ENCODE assay signal across 3 cellular contexts in genomic region chr1:17216078-17216477, GRCh38.
TF ChIP-seq lines count a peak whose summit lies in the region.

No MANE protein-coding gene starts in this region.

TF ChIP-seq in liver, 16 proteins besides CTCF, POLR2A, EP300 and RAD21:
- TF ChIP-seq YY1 (IDR thresholded peaks at IDR 0.05), result no peak
- TF ChIP-seq NR2F2 (IDR thresholded peaks at IDR 0.05), result peak; percentile 13

TF ChIP-seq in HepG2, 621 proteins besides CTCF, POLR2A, EP300 and RAD21:
- TF ChIP-seq ZNF350 (CRISPR knock-in tag; IDR thresholded peaks at IDR 0.05; ENCODE audit: borderline replicate concordance, low read depth) (no peak), ZNF7 (CRISPR knock-in tag; IDR thresholded peaks at IDR 0.05) (no peak), ARHGAP35 (CRISPR knock-in tag; IDR thresholded peaks at IDR 0.05; ENCODE audit: borderline replicate concordance) (no peak), ZNF800 (CRISPR knock-in tag; IDR thresholded peaks at IDR 0.05) (no peak), ZNF414 (CRISPR knock-in tag; IDR thresholded peaks at IDR 0.05) (no peak), PTBP1 (IDR thresholded peaks at IDR 0.05; ENCODE audit: low read depth, low read length, poor library complexity, severe bottlenecking) (no peak), ZSCAN31 (CRISPR knock-in tag; IDR thresholded peaks at IDR 0.05; ENCODE audit: low read depth) (no peak), ZIK1 (CRISPR knock-in tag; IDR thresholded peaks at IDR 0.05; ENCODE audit: borderline replicate concordance, low read depth) (no peak), MBNL3 (CRISPR knock-in tag; conservative IDR thresholded peaks at IDR 0.05) (no peak), ZNF225 (CRISPR knock-in tag; IDR thresholded peaks at IDR 0.05) (no peak), ZNF512B (CRISPR knock-in tag; IDR thresholded peaks at IDR 0.05; ENCODE audit: borderline replicate concordance) (no peak), NCOA5 (CRISPR knock-in tag; IDR thresholded peaks at IDR 0.05) (no peak)

TF ChIP-seq in K562, 482 proteins besides CTCF, POLR2A, EP300 and RAD21:
- TF ChIP-seq MYNN (IDR thresholded peaks at IDR 0.05) (peak; percentile 99), MYNN (CRISPR knock-in tag; IDR thresholded peaks at IDR 0.05) (peak; percentile 86), CBX1 (IDR thresholded peaks at IDR 0.05; ENCODE audit: low read depth) (no peak), ZSCAN29 (IDR thresholded peaks at IDR 0.05) (no peak), XRCC4 (IDR thresholded peaks at IDR 0.05; ENCODE audit: extremely low read depth, insufficient read depth, insufficient read length) (no peak), DMBX1 (CRISPR knock-in tag; IDR thresholded peaks at IDR 0.05; ENCODE audit: borderline replicate concordance) (no peak)
